ENCODE assay signal across 23 cellular contexts in the genomic region with DNA sequence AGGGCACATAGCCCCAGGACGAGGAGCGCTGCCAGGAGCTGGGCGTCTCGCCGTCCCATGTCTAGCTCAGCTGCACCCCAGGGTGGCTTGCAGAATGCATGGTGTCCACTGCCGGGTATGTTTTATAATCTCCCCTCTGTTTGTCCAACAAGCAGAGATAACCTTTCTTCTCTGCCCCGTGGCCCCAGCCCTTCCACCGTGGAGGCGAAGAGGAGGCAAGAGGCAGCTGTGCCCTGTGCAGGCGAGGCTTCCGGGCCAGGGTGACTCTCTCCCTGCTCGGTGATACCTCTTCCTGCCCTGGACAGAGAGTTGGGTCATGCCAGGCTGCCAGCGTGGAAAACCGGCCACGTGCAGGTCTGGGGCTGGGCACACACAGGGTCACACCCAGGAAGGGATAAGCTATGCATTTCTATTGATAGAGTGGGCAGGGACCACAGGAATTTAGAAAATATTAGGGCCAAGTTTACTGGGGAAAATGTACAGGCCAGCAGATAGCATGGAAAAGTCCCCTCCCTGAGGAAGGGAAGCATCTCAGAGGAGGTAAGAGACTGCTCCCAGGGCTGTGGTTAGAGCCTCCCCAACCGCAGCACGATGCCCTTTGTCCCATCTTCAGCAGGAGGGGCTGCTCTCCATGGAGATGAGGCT. TPM values are rescaled to one million over a fixed set of nuclear protein-coding genes. Genes with fewer than 3 reads are reported as not detected.
DNase-seq lines count a peak whose midpoint lies in the region; ATAC-seq and TF ChIP-seq lines count a peak whose summit lies in the region.
"Had no signal": no experiment of that assay in that cellular context is flagged by ENCODE, and none has a peak within 500 bp of the region (broad histone marks: within the 10 kb centered on the region; RNA-seq: fewer than 3 reads in every experiment).

A gene with protein sequence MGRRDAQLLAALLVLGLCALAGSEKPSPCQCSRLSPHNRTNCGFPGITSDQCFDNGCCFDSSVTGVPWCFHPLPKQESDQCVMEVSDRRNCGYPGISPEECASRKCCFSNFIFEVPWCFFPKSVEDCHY (minus strand): TSS at position 96 of the 645 bp plus-strand sequence. CDS start 37 bp downstream, at position 59.

- H3K9me3 ChIP-seq in mucosa of stomach (ENCODE audit: control insufficient read depth, low read length): no peaks in the 10 kb centered on the region
- H3K9me3 ChIP-seq: HAP-1, prostate gland, upper lobe of left lung had no signal

- H3K9me3 Mint-ChIP-seq in activated T-cell treated with anti-CD3 and anti-CD28 coated beads, Interleukin-2, amount 50 U/mL, for 4 hours: peaks cover 13% of the 10 kb centered on the region
- H3K9me3 Mint-ChIP-seq in activated B cell treated with CpG ODN at 0.5 μM for 24 hours (peaks cover 16% of the 10 kb centered on the region), type B pancreatic cell (peaks cover 5% of the 10 kb centered on the region), glutamatergic neuron (ENCODE audit: unreplicated experiment) (peaks cover 6% of the 10 kb centered on the region)

- no peaks in the 10 kb centered on the region for H3K36me3 ChIP-seq in mucosa of stomach (ENCODE audit: control insufficient read depth, insufficient read depth, low read length)
- H3K36me3 ChIP-seq: HAP-1, prostate gland, upper lobe of left lung had no signal

- H3K27me3 Mint-ChIP-seq in activated T-cell treated with anti-CD3 and anti-CD28 coated beads, Interleukin-2, amount 50 U/mL, for 4 hours (ENCODE audit: low read depth): no peaks in the 10 kb centered on the region
- H3K27me3 Mint-ChIP-seq in activated B cell treated with CpG ODN at 0.5 μM for 24 hours (peaks cover 10% of the 10 kb centered on the region), type B pancreatic cell (peaks cover 3% of the 10 kb centered on the region), glutamatergic neuron (ENCODE audit: unreplicated experiment) (peaks cover 6% of the 10 kb centered on the region)
- H3K27me3 Mint-ChIP-seq: activated CD4-positive, alpha-beta memory T cell treated with anti-CD3 and anti-CD28 coated beads for 36 hours had no signal

- ATAC-seq in activated T-cell treated with anti-CD3 and anti-CD28 coated beads, Interleukin-2, amount 50 U/mL, for 4 hours: no peak
- ATAC-seq in activated B cell treated with CpG ODN at 0.5 μM for 24 hours (ENCODE audit: low read depth): no peak
- ATAC-seq in HG03280 (IDR thresholded peaks at IDR 0.05; ENCODE audit: unreplicated experiment): no peak

- H3K4me1 Mint-ChIP-seq in activated T-cell treated with anti-CD3 and anti-CD28 coated beads, Interleukin-2, amount 50 U/mL, for 4 hours (ENCODE audit: low read depth): no peaks in the 10 kb centered on the region
- H3K4me1 Mint-ChIP-seq in activated B cell treated with CpG ODN at 0.5 μM for 24 hours: no peaks in the 10 kb centered on the region
- no peaks in the 10 kb centered on the region for H3K4me1 Mint-ChIP-seq in type B pancreatic cell (ENCODE audit: unreplicated experiment)
- peaks cover 3% of the 10 kb centered on the region for H3K4me1 Mint-ChIP-seq in glutamatergic neuron (ENCODE audit: low read depth, unreplicated experiment)
- H3K4me1 Mint-ChIP-seq: CD14-positive monocyte, naive B cell had no signal

- H3K36me3 Mint-ChIP-seq in activated T-cell treated with anti-CD3 and anti-CD28 coated beads, Interleukin-2, amount 50 U/mL, for 4 hours (ENCODE audit: insufficient read depth): no peaks in the 10 kb centered on the region
- H3K36me3 Mint-ChIP-seq in activated B cell treated with CpG ODN at 0.5 μM for 24 hours (ENCODE audit: low read depth) (peaks cover 3% of the 10 kb centered on the region), type B pancreatic cell (no peaks in the 10 kb centered on the region), glutamatergic neuron (ENCODE audit: unreplicated experiment) (peaks cover 37% of the 10 kb centered on the region)
- H3K36me3 Mint-ChIP-seq: CD14-positive monocyte had no signal

- no peak within 1 kb of the TSS for H3K4me3 Mint-ChIP-seq in activated T-cell treated with anti-CD3 and anti-CD28 coated beads, Interleukin-2, amount 50 U/mL, for 4 hours
- no peak within 1 kb of the TSS for H3K4me3 Mint-ChIP-seq in activated B cell treated with CpG ODN at 0.5 μM for 24 hours
- H3K4me3 Mint-ChIP-seq in type B pancreatic cell: no peak within 1 kb of the TSS
- H3K4me3 Mint-ChIP-seq in glutamatergic neuron (ENCODE audit: unreplicated experiment): no peak within 1 kb of the TSS
- H3K4me3 Mint-ChIP-seq: activated CD4-positive, alpha-beta memory T cell treated with anti-CD3 and anti-CD28 coated beads for 36 hours; CD14-positive monocyte had no signal

- H3K27me3 ChIP-seq in mucosa of stomach (ENCODE audit: control insufficient read depth, insufficient read depth, low read length): no peaks in the 10 kb centered on the region
- H3K27me3 ChIP-seq: upper lobe of left lung had no signal

- TF ChIP-seq CTCF in activated B cell treated with CpG ODN at 0.5 μM for 24 hours (IDR thresholded peaks at IDR 0.05): no peak
- TF ChIP-seq CTCF in type B pancreatic cell (conservative IDR thresholded peaks at IDR 0.05): no peak
- no peak for TF ChIP-seq CTCF in glutamatergic neuron (IDR thresholded peaks at IDR 0.05; ENCODE audit: partially characterized antibody, unreplicated experiment)

- POLR2A ChIA-PET in activated B cell treated with CpG ODN at 0.5 μM for 24 hours (lab: Charles Lee): interaction anchor here (0.7 kb wide), 1 partner anchor 172 kb away, joined by 3 read pairs; no protein-coding TSS in a partner anchor

- H3K27ac Mint-ChIP-seq in activated B cell treated with CpG ODN at 0.5 μM for 24 hours (no peak within 1 kb of the TSS), type B pancreatic cell (no peak within 1 kb of the TSS), glutamatergic neuron (ENCODE audit: unreplicated experiment) (no peak within 1 kb of the TSS)
- H3K27ac Mint-ChIP-seq: activated CD4-positive, alpha-beta memory T cell treated with anti-CD3 and anti-CD28 coated beads for 36 hours; naive B cell had no signal

- CTCF ChIA-PET in activated B cell treated with CpG ODN at 0.5 μM for 24 hours (lab: Charles Lee): no interaction called here

- peak within 1 kb of the TSS; percentile 26 for H3K4me3 ChIP-seq in mucosa of stomach (ENCODE audit: low read length)
- H3K4me3 ChIP-seq: HAP-1, prostate gland, upper lobe of left lung had no signal

- intact Hi-C loops in activated B cell treated with CpG ODN at 0.5 μM for 24 hours (cut with micrococcal nuclease): no loop called here

- peak within 1 kb of the TSS; percentile 82 for H3K9ac ChIP-seq in mucosa of stomach (ENCODE audit: low read length)
- H3K9ac ChIP-seq: KMS-11 had no signal

- DNase-seq in activated T-cell treated with anti-CD3 and anti-CD28 coated beads, Interleukin-2, amount 50 U/mL, for 48 hours: peak; percentile 9 to 13
- DNase-seq in activated T-cell treated with anti-CD3 and anti-CD28 coated beads, Interleukin-2, amount 50 U/mL, for 4 hours: no peak
- DNase-seq in activated B cell treated with CpG ODN at 0.5 μM for 24 hours (peak; percentile 10), type B pancreatic cell (ENCODE audit: extremely low spot score, unreplicated experiment) (peak; percentile 66), middle frontal gyrus (ENCODE audit: extremely low spot score, low spot score) (no peak), glutamatergic neuron (no peak)
- DNase-seq: ACHN; activated CD4-positive, alpha-beta memory T cell treated with anti-CD3 and anti-CD28 coated beads for 36 hours; activated gamma-delta T cell; naive B cell; NCI-H1417; stimulated activated CD4-positive, alpha-beta T cell treated with anti-CD3 and anti-CD28 coated beads, Interleukin-12 subunit alpha, Interleukin-12 subunit beta, amount 100 ng/mL, for 4 hours; stimulated activated naive CD4-positive, alpha-beta T cell treated with Interleukin-2 at 50 U/mL for 16 hours had no signal

- H3K4me1 ChIP-seq in mucosa of stomach (ENCODE audit: control insufficient read depth, insufficient read depth, low read length): peaks cover 21% of the 10 kb centered on the region
- H3K4me1 ChIP-seq: HAP-1, prostate gland, upper lobe of left lung had no signal

RNA-seq across cellular contexts. Expression of the gene that starts here (rescaled TPM):
- total RNA-seq in activated T-cell treated with anti-CD3 and anti-CD28 coated beads, Interleukin-2, amount 50 U/mL, for 4 hours: not detected
- total RNA-seq in activated B cell treated with CpG ODN at 0.5 μM for 24 hours (not detected in 2 replicates), type B pancreatic cell (ENCODE audit: low replicate concordance) (5.2 and 11.3 TPM in 2 replicates), glutamatergic neuron (ENCODE audit: unreplicated experiment) (not detected)
- total RNA-seq: activated CD4-positive, alpha-beta memory T cell treated with anti-CD3 and anti-CD28 coated beads for 36 hours; fibroblast of villous mesenchyme; liver; prostate gland; RPMI7951; upper lobe of left lung had no signal

Comparison
In these comparisons a context has a peak if more than half of its experiments do, and no peak if none do; other contexts are left out.
1. DNase-seq: peak in activated T-cell treated with anti-CD3 and anti-CD28 coated beads, Interleukin-2, amount 50 U/mL, for 48 hours (2 of 2) and type B pancreatic cell (single experiment); none in activated T-cell treated with anti-CD3 and anti-CD28 coated beads, Interleukin-2, amount 50 U/mL, for 4 hours (single experiment), middle frontal gyrus (single experiment) and glutamatergic neuron (single experiment).
2. Peak in DNase-seq in activated B cell treated with CpG ODN at 0.5 μM for 24 hours; RNA of the gene not detected or under 1 TPM.